10 cellular contexts compared by ENCODE assay signal in genomic region chr12:93127582-93128331, GRCh38.
DNase-seq lines count a peak whose midpoint lies in the region; ATAC-seq and TF ChIP-seq lines count a peak whose summit lies in the region.
"Had no signal": no experiment of that assay in that cellular context is flagged by ENCODE, and none has a peak within 500 bp of the region (broad histone marks: within the 10 kb centered on the region; RNA-seq: fewer than 3 reads in every experiment).

No MANE protein-coding gene starts in this region.

- H3K27me3 Mint-ChIP-seq in endodermal cell (ENCODE audit: insufficient read depth) (no peaks in the 10 kb centered on the region), nephron (ENCODE audit: low read depth) (peaks cover 4% of the 10 kb centered on the region)
- H3K27me3 Mint-ChIP-seq: brain had no signal

- POLR2A ChIA-PET in BJ (lab: Charles Lee) = interaction anchor here (0.6 kb wide), 1 partner anchor 64 kb away, joined by 3 read pairs; no protein-coding TSS in a partner anchor

- no peaks in the 10 kb centered on the region for H3K9me3 ChIP-seq in endodermal cell (ENCODE audit: control insufficient read depth, low read length)

- DNase-seq in BJ (ENCODE audit: low read depth) = peak; percentile 76
- peak; percentile 97 for DNase-seq in NCI-H2107 treated with DMSO at 0.1 percent for 48 hours (lab: John Stamatoyannopoulos, UW; ENCODE audit: unreplicated experiment)
- DNase-seq in endodermal cell = peak; percentile 75
- no peak for DNase-seq in KG1 (lab: John Stamatoyannopoulos, UW)
- no peak for DNase-seq in effector CD8-positive, alpha-beta T cell (lab: John Stamatoyannopoulos, UW)
- no peak for DNase-seq in activated naive CD4-positive, alpha-beta T cell treated with Interleukin-2 at 50 U/mL for 16 hours
- DNase-seq: stimulated activated CD4-positive, alpha-beta T cell treated with anti-CD3 and anti-CD28 coated beads, Interleukin-4, amount 100 ng/mL, for 4 hours had no signal

- H3K27ac ChIP-seq in endodermal cell (ENCODE audit: low read depth, low read length) = no peak overlapping the region

- no peak overlapping the region for H3K4me3 ChIP-seq in BJ (ENCODE audit: low read depth, low read length)
- H3K4me3 ChIP-seq in endodermal cell (ENCODE audit: low read length) = no peak overlapping the region

- no peak overlapping the region for H3K9ac ChIP-seq in endodermal cell (ENCODE audit: extremely low read depth, low read length, poor library complexity, severe bottlenecking)

- 86 to 90% methylated on average over 14 to 16 of the region's 16 CpGs for WGBS in endodermal cell (ENCODE audit: insufficient coverage in 1 of 2, insufficient read length in 1 of 2), 2 experiments

- H3K4me1 Mint-ChIP-seq in endodermal cell (peaks cover 9% of the 10 kb centered on the region), nephron (peaks cover 25% of the 10 kb centered on the region)

- ATAC-seq in HG02970 (IDR thresholded peaks at IDR 0.05; ENCODE audit: low FRiP score, unreplicated experiment) = no peak

- H3K9me3 Mint-ChIP-seq in endodermal cell = no peaks in the 10 kb centered on the region
- no peaks in the 10 kb centered on the region for H3K9me3 Mint-ChIP-seq in nephron
- H3K9me3 Mint-ChIP-seq: brain had no signal

- peaks cover 5% of the 10 kb centered on the region for H3K4me1 ChIP-seq in endodermal cell (ENCODE audit: control insufficient read depth, insufficient read depth, low read length)

- H3K27me3 ChIP-seq in BJ (ENCODE audit: control insufficient read depth, insufficient read depth, low read length) (no peaks in the 10 kb centered on the region), endodermal cell (ENCODE audit: control insufficient read depth, insufficient read depth, low read length, poor library complexity, severe bottlenecking) (no peaks in the 10 kb centered on the region)

- no peaks in the 10 kb centered on the region for H3K36me3 ChIP-seq in BJ (ENCODE audit: control insufficient read depth, insufficient read depth, low read length)
- H3K36me3 ChIP-seq in endodermal cell (ENCODE audit: control insufficient read depth, insufficient read depth, low read length) = no peaks in the 10 kb centered on the region

- H3K4me3 Mint-ChIP-seq in endodermal cell = no peak overlapping the region
- H3K4me3 Mint-ChIP-seq in nephron = no peak overlapping the region
- H3K4me3 Mint-ChIP-seq: brain had no signal

- H3K36me3 Mint-ChIP-seq in endodermal cell (ENCODE audit: low read depth) = no peaks in the 10 kb centered on the region
- H3K36me3 Mint-ChIP-seq in nephron (ENCODE audit: low read depth) = no peaks in the 10 kb centered on the region
- H3K36me3 Mint-ChIP-seq: brain had no signal

- H3K27ac Mint-ChIP-seq in endodermal cell (no peak overlapping the region), nephron (peak overlapping the region in 2 of 3 experiments; percentile 29 to 65)

- CTCF ChIA-PET in BJ (lab: Yijun Ruan, JAX) = interaction anchor here (0.7 to 3.1 kb wide), 16 partner anchors 9 to 268 kb away, joined by 3 to 15 read pairs (median 3); no protein-coding TSS in a partner anchor

- TF ChIP-seq CTCF in BJ (IDR thresholded peaks at IDR 0.05; ENCODE audit: insufficient read depth, low read depth, low read length) (peak; percentile 68), endodermal cell (conservative IDR thresholded peaks at IDR 0.05) (peak; percentile 56), nephron (IDR thresholded peaks at IDR 0.05; ENCODE audit: unreplicated experiment in 3 of 3) (no peak)

Comparison
In these comparisons a context has a peak if more than half of its experiments do, and no peak if none do; other contexts are left out.
1. DNase-seq: peak in BJ (single experiment), NCI-H2107 treated with DMSO at 0.1 percent for 48 hours (single experiment) and endodermal cell (single experiment); none in KG1 (single experiment), effector CD8-positive, alpha-beta T cell (single experiment) and activated naive CD4-positive, alpha-beta T cell treated with Interleukin-2 at 50 U/mL for 16 hours (single experiment).
2. CTCF ChIP-seq: peak in BJ (single experiment) and endodermal cell (single experiment); none in nephron (0 of 3).